ENCODE assay signal across 21 cellular contexts in the genomic region with DNA sequence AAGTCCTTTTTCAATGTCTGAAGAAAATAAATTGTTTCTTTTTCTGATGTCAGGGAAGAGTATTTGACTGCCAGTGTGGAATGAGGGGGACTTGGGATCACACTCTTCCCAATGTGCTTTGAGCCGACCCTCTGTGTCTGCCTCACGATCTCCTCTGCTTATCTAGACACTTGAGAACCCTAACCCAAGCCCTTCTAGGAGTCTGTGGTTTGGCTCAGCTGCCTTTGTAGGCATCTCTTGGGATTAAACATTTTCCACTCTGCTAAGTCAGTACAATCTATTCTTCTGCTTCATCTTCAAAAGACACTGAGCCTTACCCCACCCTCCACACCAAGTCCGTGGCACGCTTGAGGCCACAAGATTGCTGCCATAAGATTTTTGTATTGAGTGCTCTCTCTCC. TPM values are rescaled to one million over a fixed set of nuclear protein-coding genes. Genes with fewer than 3 reads are reported as not detected.
"Had no signal": no experiment of that assay in that cellular context is flagged by ENCODE, and none has a peak within 500 bp of the region (broad histone marks: within the 10 kb centered on the region; RNA-seq: fewer than 3 reads in every experiment).

No MANE protein-coding gene starts in this region.

- H3K36me3 ChIP-seq: gastrocnemius medialis, heart right ventricle, lower lobe of right lung, neural progenitor cell, ovary, stomach, thoracic aorta, transverse colon had no signal

- H3K27ac ChIP-seq: gastrocnemius medialis, heart right ventricle, neural progenitor cell, ovary, stomach, thoracic aorta, transverse colon had no signal

- DNase-seq: cortex of kidney; dorsolateral prefrontal cortex; effector CD8-positive, alpha-beta T cell; gastrocnemius medialis; heart right ventricle; hypothalamus; islet precursor cell; lower lobe of right lung; mesenchymal stem cell; midbrain; nucleus accumbens; ovary; right cardiac atrium; stimulated activated CD4-positive, alpha-beta T cell treated with anti-CD3 and anti-CD28 coated beads, Interleukin-4, amount 100 ng/mL, for 1 hour; stimulated activated naive B cell treated with anti-CD40 and anti-IgM and Interleukin-4, amounts not matched to agents 10 μg/mL and 1 μg/mL and 100 μg/mL, for 72 hours; stomach; substantia nigra; transverse colon had no signal

- H3K27me3 ChIP-seq: neural progenitor cell, ovary, stomach, transverse colon had no signal

- H3K4me1 ChIP-seq: gastrocnemius medialis, heart right ventricle, neural progenitor cell had no signal

- H3K9me3 ChIP-seq: gastrocnemius medialis, heart right ventricle, lower lobe of right lung, ovary, stomach, thoracic aorta, transverse colon had no signal

- H3K4me3 ChIP-seq: dorsolateral prefrontal cortex, gastrocnemius medialis, heart right ventricle, lower lobe of right lung, neural progenitor cell, ovary, stomach, thoracic aorta, transverse colon had no signal

RNA-seq across cellular contexts. Expression of a gene that starts 19.4 kb away (rescaled TPM):
- total RNA-seq: fibroblast of villous mesenchyme had no signal
